6 cellular contexts compared by ENCODE assay signal in genomic region chr10:119883896-119884611, GRCh38. TPM values are rescaled to one million over a fixed set of nuclear protein-coding genes. Genes with fewer than 3 reads are reported as not detected.
DNase-seq lines count a peak whose midpoint lies in the region; ATAC-seq and TF ChIP-seq lines count a peak whose summit lies in the region.
"Not testable (repeated sequence)": the region's sequence is repeated elsewhere in the genome, so short reads cannot be mapped to it uniquely, and the experiment has no call there.

No MANE protein-coding gene starts in this region.

- H3K27ac ChIP-seq in endodermal cell (ENCODE audit: low read depth, low read length): not testable (repeated sequence)

- not testable (repeated sequence) for H3K27me3 ChIP-seq in endodermal cell (ENCODE audit: control insufficient read depth, insufficient read depth, low read length, poor library complexity, severe bottlenecking)

- H3K4me1 Mint-ChIP-seq in T-helper 17 cell: not testable (repeated sequence)
- H3K4me1 Mint-ChIP-seq in endodermal cell: peaks cover 46% of the 10 kb centered on the region

- not testable (repeated sequence) for H3K36me3 Mint-ChIP-seq in T-helper 17 cell (ENCODE audit: low read depth); endodermal cell (ENCODE audit: low read depth)

- H3K27me3 Mint-ChIP-seq in T-helper 17 cell: peaks cover 16% of the 10 kb centered on the region
- H3K27me3 Mint-ChIP-seq in endodermal cell (ENCODE audit: insufficient read depth): not testable (repeated sequence)

- not testable (repeated sequence) for TF ChIP-seq CTCF in endodermal cell (conservative IDR thresholded peaks at IDR 0.05)

- H3K4me1 ChIP-seq in ES-I3 (ENCODE audit: insufficient read depth, low read length): not testable (repeated sequence)
- peaks cover 21% of the 10 kb centered on the region for H3K4me1 ChIP-seq in endodermal cell (ENCODE audit: control insufficient read depth, insufficient read depth, low read length)

- H3K9me3 ChIP-seq in ES-I3 (ENCODE audit: control insufficient read depth, insufficient read depth, low read length); T-helper 17 cell (ENCODE audit: control insufficient read depth, low read length, poor library complexity, severe bottlenecking); endodermal cell (ENCODE audit: control insufficient read depth, low read length): not testable (repeated sequence)

- H3K36me3 ChIP-seq in ES-I3 (ENCODE audit: insufficient read depth, low read length); endodermal cell (ENCODE audit: control insufficient read depth, insufficient read depth, low read length): not testable (repeated sequence)

- ATAC-seq in T-helper 17 cell: not testable (repeated sequence)

- not testable (repeated sequence) for H3K9me3 Mint-ChIP-seq in endodermal cell

- peak; percentile 12 for DNase-seq in M059J (ENCODE audit: low read depth)
- DNase-seq in T-helper 17 cell, endodermal cell: not testable (repeated sequence)
- DNase-seq in astrocyte of the hippocampus (ENCODE audit: low read depth, low spot score): peak; percentile 51
- peak; percentile 3 for DNase-seq in midbrain (lab: John Stamatoyannopoulos, UW)

- H3K4me3 ChIP-seq in endodermal cell (ENCODE audit: low read length): not testable (repeated sequence)

- H3K9ac ChIP-seq in ES-I3 (ENCODE audit: low read depth, low read length): peak overlapping the region; percentile 33; the same call in 1 of the 2 replicates
- not testable (repeated sequence) for H3K9ac ChIP-seq in endodermal cell (ENCODE audit: extremely low read depth, low read length, poor library complexity, severe bottlenecking)

- H3K27ac Mint-ChIP-seq in T-helper 17 cell (peak overlapping the region; percentile 29), endodermal cell (peak overlapping the region; percentile 50)

- not testable (repeated sequence) for H3K4me3 Mint-ChIP-seq in T-helper 17 cell, endodermal cell

- 79 to 86% methylated on average over 9 to 11 of the region's 11 CpGs for WGBS in endodermal cell (ENCODE audit: insufficient coverage in 1 of 2, insufficient read length in 1 of 2), 2 experiments

RNA-seq across cellular contexts. Expression of gene SEC23IP, which starts 8.5 kb away (rescaled TPM):
- 27.8 and 32.2 TPM in 2 replicates for total RNA-seq in M059J (2014; rRNA removed; shearing (Covaris generic))
- 10 to 100 TPM; 30.4 to 43.2 TPM for total RNA-seq in T-helper 17 cell
- total RNA-seq in endodermal cell: 10 to 100 TPM; 70.5 to 93.6 TPM
- polyA plus RNA-seq in endodermal cell (2013, experiment 1 of 2): 38.1 TPM
- polyA plus RNA-seq in endodermal cell (2013, experiment 2 of 2): 37.3 TPM

RNA-seq across cellular contexts. Expression of gene MCMBP, which starts 11.4 kb away (rescaled TPM):
- 53.1 and 83.4 TPM in 2 replicates for total RNA-seq in M059J (2014; rRNA removed; shearing (Covaris generic))
- total RNA-seq in T-helper 17 cell (10 to 100 TPM; 32.9 to 34.4 TPM), endodermal cell (10 to 100 TPM; 96.6 to 98.9 TPM)
- 73.9 TPM for polyA plus RNA-seq in endodermal cell (2013, experiment 1 of 2)
- 69.9 TPM for polyA plus RNA-seq in endodermal cell (2013, experiment 2 of 2)
